ENCODE assay signal across 25 cellular contexts in the genomic region with DNA sequence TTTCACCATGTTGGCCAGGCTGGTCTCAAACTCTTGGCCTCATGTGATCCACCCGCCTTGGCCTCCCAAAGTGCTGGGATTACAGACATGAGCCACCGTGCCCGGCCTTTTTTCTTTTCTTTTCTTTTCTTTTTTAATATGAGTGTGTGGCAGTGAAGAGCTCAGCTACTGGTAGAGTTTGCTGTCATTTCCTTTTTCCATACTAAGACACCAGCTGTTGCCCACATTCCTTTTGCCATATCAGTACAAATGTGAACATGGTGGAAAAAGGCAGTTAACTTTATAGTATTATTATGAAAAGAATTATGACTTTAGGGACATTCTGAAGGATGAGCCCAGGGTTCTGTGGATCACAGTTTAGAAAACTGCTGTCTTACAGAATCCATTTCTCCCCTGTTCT.
"Had no signal": no experiment of that assay in that cellular context is flagged by ENCODE, and none has a peak within 500 bp of the region (broad histone marks: within the 10 kb centered on the region; RNA-seq: fewer than 3 reads in every experiment).

No MANE protein-coding gene starts in this region.

- H3K27me3 ChIP-seq: colonic mucosa, esophagus squamous epithelium, gastrocnemius medialis, left lung had no signal

- H3K4me1 ChIP-seq: colonic mucosa, left lung, lower lobe of right lung had no signal

- H3K4me3 ChIP-seq: colonic mucosa, esophagus squamous epithelium, gastrocnemius medialis, heart right ventricle, left lung, lower lobe of right lung, mucosa of descending colon had no signal

- H3K27ac ChIP-seq: colonic mucosa, epithelial cell of prostate, esophagus squamous epithelium, heart right ventricle, left lung, lower lobe of right lung had no signal

- H3K9me3 ChIP-seq: colonic mucosa, esophagus squamous epithelium, gastrocnemius medialis, heart right ventricle, left lung, lower lobe of right lung, mucosa of descending colon had no signal

- H3K36me3 ChIP-seq: colonic mucosa, esophagus squamous epithelium, left lung, lower lobe of right lung had no signal

- DNase-seq: colonic mucosa; cortex of kidney; effector CD8-positive, alpha-beta T cell; effector memory CD8-positive, alpha-beta T cell; endodermal cell; erythroblast; esophagus squamous epithelium; foreskin fibroblast; foreskin melanocyte; gastrocnemius medialis; glutamatergic neuron; head of caudate nucleus; heart right ventricle; hippocampal formation; left cardiac atrium; left lung; left ventricle myocardium superior; lower lobe of right lung; mesenchymal stem cell; mucosa of descending colon; naive B cell had no signal

- FAIRE-seq: endometrium, islet of Langerhans, keratinocyte had no signal
